ENCODE assay signal across 19 cellular contexts in genomic region chr19:15455996-15456395, GRCh38. TPM values are rescaled to one million over a fixed set of nuclear protein-coding genes. Genes with fewer than 3 reads are reported as not detected.
A peak's percentile ranks its signal among the peaks of the same experiment; 100 is the strongest.
DNase-seq lines count a peak whose midpoint lies in the region; ATAC-seq, FAIRE-seq and TF ChIP-seq lines count a peak whose summit lies in the region.
"Had no signal": no experiment of that assay in that cellular context is flagged by ENCODE, and none has a peak within 500 bp of the region (broad histone marks: within the 10 kb centered on the region; RNA-seq: fewer than 3 reads in every experiment).

No MANE protein-coding gene starts in this region.

- no peaks in the 10 kb centered on the region for H3K27me3 Mint-ChIP-seq in activated naive CD8-positive, alpha-beta T cell treated with anti-CD3 and anti-CD28 coated beads for 36 hours
- no peaks in the 10 kb centered on the region for H3K27me3 Mint-ChIP-seq in activated naive CD8-positive, alpha-beta T cell treated with anti-CD3 and anti-CD28 coated beads, Interleukin-2, amount 50 U/mL, for 24 hours
- H3K27me3 Mint-ChIP-seq: CD4-positive, CD25-positive, alpha-beta regulatory T cell had no signal

- H3K4me3 Mint-ChIP-seq in activated naive CD8-positive, alpha-beta T cell treated with anti-CD3 and anti-CD28 coated beads for 36 hours: no peak overlapping the region
- H3K4me3 Mint-ChIP-seq in activated naive CD8-positive, alpha-beta T cell treated with anti-CD3 and anti-CD28 coated beads, Interleukin-2, amount 50 U/mL, for 24 hours: no peak overlapping the region
- H3K4me3 Mint-ChIP-seq: CD4-positive, CD25-positive, alpha-beta regulatory T cell; HFFc6 had no signal

- H3K4me3 ChIP-seq in iPS-15b (ENCODE audit: low read depth, low read length): peak overlapping the region; percentile 49
- no peak overlapping the region for H3K4me3 ChIP-seq in vagina
- H3K4me3 ChIP-seq: BLaER1, GM12878, GM23248 had no signal

- H3K36me3 Mint-ChIP-seq in activated naive CD8-positive, alpha-beta T cell treated with anti-CD3 and anti-CD28 coated beads for 36 hours: peaks cover 51% of the 10 kb centered on the region
- peaks cover 47% of the 10 kb centered on the region for H3K36me3 Mint-ChIP-seq in activated naive CD8-positive, alpha-beta T cell treated with anti-CD3 and anti-CD28 coated beads, Interleukin-2, amount 50 U/mL, for 24 hours (ENCODE audit: low read depth)

- no peak for TF ChIP-seq CTCF in VCaP (conservative IDR thresholded peaks at IDR 0.05)
- no peak for TF ChIP-seq CTCF in vagina (IDR thresholded peaks at IDR 0.05)

- ATAC-seq in activated naive CD8-positive, alpha-beta T cell treated with anti-CD3 and anti-CD28 coated beads, Interleukin-2, amount 50 U/mL, for 24 hours: no peak
- ATAC-seq: GM12878 had no signal

- H3K27ac ChIP-seq in VCaP (peak overlapping the region; percentile 72; the same call in 1 of the 2 replicates), vagina (no peak overlapping the region)
- H3K27ac ChIP-seq: BLaER1, GM23248 had no signal

- H3K4me1 ChIP-seq in iPS-15b (ENCODE audit: control insufficient read depth, insufficient read depth, low read length) (peaks cover 4% of the 10 kb centered on the region), vagina (peaks cover 32% of the 10 kb centered on the region)

- H3K9me3 ChIP-seq in iPS-15b (ENCODE audit: control insufficient read depth, insufficient read depth, low read length) (no peaks in the 10 kb centered on the region), vagina (no peaks in the 10 kb centered on the region)

- no peak for DNase-seq in activated naive CD8-positive, alpha-beta T cell treated with anti-CD3 and anti-CD28 coated beads for 36 hours
- DNase-seq in activated naive CD8-positive, alpha-beta T cell treated with anti-CD3 and anti-CD28 coated beads, Interleukin-2, amount 50 U/mL, for 24 hours: no peak
- DNase-seq in NCI-H82 (lab: John Stamatoyannopoulos, UW): no peak
- DNase-seq in HTR-8/SVneo (ENCODE audit: insufficient read length, low spot score): no peak
- no peak for DNase-seq in vagina (ENCODE audit: extremely low spot score in 2 of 2)
- DNase-seq: 8988T; AML-193; Calu3; CD4-positive, CD25-positive, alpha-beta regulatory T cell; GM23248; HCEC 1CT; HFFc6 had no signal

- H3K27me3 ChIP-seq in iPS-15b (ENCODE audit: control insufficient read depth, insufficient read depth, low read length) (peaks cover 70% of the 10 kb centered on the region), vagina (no peaks in the 10 kb centered on the region)
- H3K27me3 ChIP-seq: BLaER1 had no signal

- TF ChIP-seq POLR2A in vagina (IDR thresholded peaks at IDR 0.05): no peak

- FAIRE-seq in HTR-8/SVneo (lab: Jason Lieb, UNC): no peak
- FAIRE-seq: GM12878, GM18507 had no signal

- H3K9ac ChIP-seq in iPS-15b (ENCODE audit: low read depth, low read length): no peak overlapping the region
- H3K9ac ChIP-seq: BLaER1, GM23248 had no signal

- intact Hi-C loops in vagina (cut with DNase I): loop anchor here (10.0 kb wide), 1 partner anchor 99 kb away; no protein-coding TSS in a partner anchor

- H3K9me3 Mint-ChIP-seq in activated naive CD8-positive, alpha-beta T cell treated with anti-CD3 and anti-CD28 coated beads for 36 hours: no peaks in the 10 kb centered on the region
- no peaks in the 10 kb centered on the region for H3K9me3 Mint-ChIP-seq in activated naive CD8-positive, alpha-beta T cell treated with anti-CD3 and anti-CD28 coated beads, Interleukin-2, amount 50 U/mL, for 24 hours
- H3K9me3 Mint-ChIP-seq: HFFc6 had no signal

- H3K4me1 Mint-ChIP-seq in activated naive CD8-positive, alpha-beta T cell treated with anti-CD3 and anti-CD28 coated beads for 36 hours: peaks cover 14% of the 10 kb centered on the region
- H3K4me1 Mint-ChIP-seq in activated naive CD8-positive, alpha-beta T cell treated with anti-CD3 and anti-CD28 coated beads, Interleukin-2, amount 50 U/mL, for 24 hours: peaks cover 5% of the 10 kb centered on the region

- H3K36me3 ChIP-seq in iPS-15b (ENCODE audit: control insufficient read depth, insufficient read depth, low read length): no peaks in the 10 kb centered on the region
- H3K36me3 ChIP-seq in vagina: no peaks in the 10 kb centered on the region

- peak overlapping the region; percentile 23 for H3K27ac Mint-ChIP-seq in activated naive CD8-positive, alpha-beta T cell treated with anti-CD3 and anti-CD28 coated beads for 36 hours
- no peak overlapping the region for H3K27ac Mint-ChIP-seq in activated naive CD8-positive, alpha-beta T cell treated with anti-CD3 and anti-CD28 coated beads, Interleukin-2, amount 50 U/mL, for 24 hours
- H3K27ac Mint-ChIP-seq: HFFc6 had no signal

RNA-seq across cellular contexts. Expression of gene WIZ, which starts 6.2 kb away (rescaled TPM):
- total RNA-seq in activated naive CD8-positive, alpha-beta T cell treated with anti-CD3 and anti-CD28 coated beads for 36 hours: 10 to 100 TPM; 22.7 to 24.1 TPM
- 44.4 TPM for total RNA-seq in vagina

RNA-seq across cellular contexts. Expression of gene RASAL3, which starts 8.3 kb away (rescaled TPM):
- 10 to 100 TPM; 75.0 to 83.4 TPM for total RNA-seq in activated naive CD8-positive, alpha-beta T cell treated with anti-CD3 and anti-CD28 coated beads for 36 hours
- total RNA-seq in vagina: 7.9 TPM
- total RNA-seq: Calu3, G401, GM23248, HFFc6, HT1080 had no signal

RNA-seq across cellular contexts. Expression of gene PGLYRP2, which starts 23.3 kb away (rescaled TPM):
- total RNA-seq in activated naive CD8-positive, alpha-beta T cell treated with anti-CD3 and anti-CD28 coated beads for 36 hours: not detected
- not detected for total RNA-seq in vagina
- total RNA-seq: Calu3; CD4-positive, CD25-positive, alpha-beta regulatory T cell; G401; GM23248; HFFc6; HT1080 had no signal

RNA-seq across cellular contexts. Expression of gene AKAP8L, which starts 37.2 kb away (rescaled TPM):
- total RNA-seq in activated naive CD8-positive, alpha-beta T cell treated with anti-CD3 and anti-CD28 coated beads for 36 hours: 10 to 100 TPM; 70.6 to 71.6 TPM
- total RNA-seq in vagina: 127 TPM

RNA-seq across cellular contexts. Expression of gene CYP4F22, which starts 52.3 kb away (rescaled TPM):
- total RNA-seq in activated naive CD8-positive, alpha-beta T cell treated with anti-CD3 and anti-CD28 coated beads for 36 hours: 1 to 10 TPM; 1.3 to 1.6 TPM
- total RNA-seq in vagina: 12.3 TPM
- total RNA-seq: Calu3; CD4-positive, CD25-positive, alpha-beta regulatory T cell; GM12878; GM23248; HFFc6; HT1080 had no signal
